In the genomic region with DNA sequence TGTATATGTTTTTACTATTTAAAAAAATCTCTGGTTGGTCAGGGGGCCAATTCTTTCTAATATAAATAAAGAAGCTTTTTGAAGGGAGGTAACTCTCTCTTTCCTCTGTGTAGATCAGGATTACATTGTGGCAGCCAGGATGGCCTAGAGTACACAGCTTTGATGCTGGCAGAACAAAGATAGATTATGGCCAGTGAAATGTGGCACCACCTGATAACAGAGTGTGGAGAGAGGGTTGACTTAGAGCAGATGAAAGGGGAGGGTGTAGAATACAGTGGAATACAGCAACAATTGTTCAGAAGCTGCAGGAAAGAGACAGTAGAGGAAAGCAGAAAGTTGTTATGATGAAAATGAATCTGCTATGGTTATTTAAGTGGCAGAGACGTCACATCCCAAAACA, we compare ENCODE assay signal across 33 cellular contexts.
"Had no signal": no experiment of that assay in that cellular context is flagged by ENCODE, and none has a peak within 500 bp of the region (broad histone marks: within the 10 kb centered on the region; RNA-seq: fewer than 3 reads in every experiment).

No MANE protein-coding gene starts in this region.

- DNase-seq: activated CD4-positive, alpha-beta T cell treated with anti-CD3 and anti-CD28 coated beads for 36 hours; activated CD4-positive, alpha-beta T cell treated with anti-CD3 and anti-CD28 coated beads, Interleukin-2, amount 10 ng/mL, durations not matched to agents 7 days and 5 days; activated CD4-positive, alpha-beta T cell treated with anti-CD3 and anti-CD28 coated beads, Interleukin-2, amount 50 U/mL, for 48 hours; activated CD8-positive, alpha-beta T cell treated with anti-CD3 and anti-CD28 coated beads, Interleukin-2, amount 10 ng/mL, durations not matched to agents 7 days and 5 days; activated gamma-delta T cell; activated naive CD4-positive, alpha-beta T cell treated with Interleukin-2 at 50 U/mL for 16 hours; activated T-cell treated with anti-CD3 and anti-CD28 coated beads, Interleukin-2, amount 50 U/mL, for 24 hours; adrenal gland; body of pancreas; cerebellar nuclear complex; Kasumi-1; KBM-7; MG63; NCI-H1048; NCI-H1105 treated with DMSO at 0.1 percent for 48 hours; NCI-H1436; NCI-H1694; NCI-H1930; NCI-H2081 treated with DMSO at 0.1 percent for 48 hours; NCI-H345; NCI-H524 treated with DMSO at 0.1 percent for 48 hours; PC-3; Peyer's patch; RPMI8226; SHP77 treated with DMSO at 0.1 percent for 48 hours; SK-N-SH had no signal

- H3K4me2 ChIP-seq: SK-N-SH had no signal

- H3K9me3 Mint-ChIP-seq: activated CD4-positive, alpha-beta T cell treated with anti-CD3 and anti-CD28 coated beads, Interleukin-2, amount 10 ng/mL, durations not matched to agents 7 days and 5 days; activated naive CD4-positive, alpha-beta T cell treated with anti-CD3 and anti-CD28 coated beads, Interleukin-2, amount 50 U/mL, for 24 hours; activated T-cell treated with anti-CD3 and anti-CD28 coated beads, Interleukin-2, amount 50 U/mL, for 24 hours; activated T-helper 2 cell treated with anti-CD3 and anti-CD28 coated beads, Interferon-gamma antibody, Interleukin-2, Interleukin-4, amounts not matched to agents 10 μg/mL and 5 μg/mL and 100 μg/mL, durations not matched to agents 14 hours and 24 hours and 36 hours; T-helper 1 cell treated with Interleukin-12 subunit alpha and Interleukin-12 subunit beta and Interleukin-4 antibody, amounts not matched to agents 30 μg/mL and 1 μg/mL, for 36 hours; T-helper 2 cell treated with Interferon-gamma antibody and Interleukin-4, amounts not matched to agents 5 μg/mL and 100 μg/mL, for 36 hours had no signal

- ATAC-seq: activated CD4-positive, alpha-beta T cell treated with anti-CD3 and anti-CD28 coated beads for 36 hours; activated CD4-positive, CD25-positive, alpha-beta regulatory T cell treated with anti-CD3 and anti-CD28 coated beads, Interleukin-2, amount 50 U/mL, for 24 hours; activated CD8-positive, alpha-beta T cell treated with anti-CD3 and anti-CD28 coated beads, Interleukin-2, amount 10 ng/mL, durations not matched to agents 7 days and 5 days; body of pancreas; PC-3 had no signal

- H3K27me3 Mint-ChIP-seq: activated naive CD4-positive, alpha-beta T cell treated with anti-CD3 and anti-CD28 coated beads, Interleukin-2, amount 50 U/mL, for 24 hours; activated T-cell treated with anti-CD3 and anti-CD28 coated beads, Interleukin-2, amount 50 U/mL, for 24 hours had no signal

- H3K9ac ChIP-seq: SK-N-SH had no signal

- H3K36me3 ChIP-seq: adrenal gland, breast epithelium, MG63, Peyer's patch, SJSA1 had no signal

- H3K27me3 ChIP-seq: adrenal gland, body of pancreas, breast epithelium, MG63, Peyer's patch, SJSA1 had no signal

- H3K4me3 ChIP-seq: adrenal gland, body of pancreas, breast epithelium, MG63, Peyer's patch, SJSA1 had no signal

- H3K4me1 Mint-ChIP-seq: activated CD4-positive, alpha-beta T cell treated with anti-CD3 and anti-CD28 coated beads for 36 hours had no signal

- H3K27ac Mint-ChIP-seq: activated CD4-positive, alpha-beta T cell treated with anti-CD3 and anti-CD28 coated beads for 36 hours; activated CD4-positive, alpha-beta T cell treated with anti-CD3 and anti-CD28 coated beads, Interleukin-2, amount 10 ng/mL, durations not matched to agents 7 days and 5 days; activated CD8-positive, alpha-beta T cell treated with anti-CD3 and anti-CD28 coated beads, Interleukin-2, amount 10 ng/mL, durations not matched to agents 7 days and 5 days; activated naive CD4-positive, alpha-beta T cell treated with anti-CD3 and anti-CD28 coated beads, Interleukin-2, amount 50 U/mL, for 24 hours; activated T-cell treated with anti-CD3 and anti-CD28 coated beads, Interleukin-2, amount 50 U/mL, for 24 hours; activated T-helper 2 cell treated with anti-CD3 and anti-CD28 coated beads, Interferon-gamma antibody, Interleukin-2, Interleukin-4, amounts not matched to agents 10 μg/mL and 5 μg/mL and 100 μg/mL, durations not matched to agents 14 hours and 24 hours and 36 hours; T-helper 1 cell treated with Interleukin-12 subunit alpha and Interleukin-12 subunit beta and Interleukin-4 antibody, amounts not matched to agents 30 μg/mL and 1 μg/mL, for 36 hours; T-helper 2 cell treated with Interferon-gamma antibody and Interleukin-4, amounts not matched to agents 5 μg/mL and 100 μg/mL, for 36 hours had no signal

- H3K4me3 Mint-ChIP-seq: activated CD4-positive, alpha-beta T cell treated with anti-CD3 and anti-CD28 coated beads for 36 hours; activated CD4-positive, alpha-beta T cell treated with anti-CD3 and anti-CD28 coated beads, Interleukin-2, amount 10 ng/mL, durations not matched to agents 7 days and 5 days; activated CD8-positive, alpha-beta T cell treated with anti-CD3 and anti-CD28 coated beads, Interleukin-2, amount 10 ng/mL, durations not matched to agents 7 days and 5 days; activated naive CD4-positive, alpha-beta T cell treated with anti-CD3 and anti-CD28 coated beads, Interleukin-2, amount 50 U/mL, for 24 hours; activated T-cell treated with anti-CD3 and anti-CD28 coated beads, Interleukin-2, amount 50 U/mL, for 24 hours; T-helper 1 cell treated with Interleukin-12 subunit alpha and Interleukin-12 subunit beta and Interleukin-4 antibody, amounts not matched to agents 30 μg/mL and 1 μg/mL, for 36 hours; T-helper 2 cell treated with Interferon-gamma antibody and Interleukin-4, amounts not matched to agents 5 μg/mL and 100 μg/mL, for 36 hours had no signal

- H3K27ac ChIP-seq: adrenal gland, body of pancreas, breast epithelium, Peyer's patch, SJSA1 had no signal

- H3K4me1 ChIP-seq: adrenal gland, body of pancreas, breast epithelium, Peyer's patch, SJSA1 had no signal

- H3K36me3 Mint-ChIP-seq: activated naive CD4-positive, alpha-beta T cell treated with anti-CD3 and anti-CD28 coated beads, Interleukin-2, amount 50 U/mL, for 24 hours had no signal

- H3K9me3 ChIP-seq: adrenal gland, body of pancreas, breast epithelium, MG63, Peyer's patch, SJSA1, SK-N-SH had no signal
